ENCODE assay signal across 8 cellular contexts in the genomic region with DNA sequence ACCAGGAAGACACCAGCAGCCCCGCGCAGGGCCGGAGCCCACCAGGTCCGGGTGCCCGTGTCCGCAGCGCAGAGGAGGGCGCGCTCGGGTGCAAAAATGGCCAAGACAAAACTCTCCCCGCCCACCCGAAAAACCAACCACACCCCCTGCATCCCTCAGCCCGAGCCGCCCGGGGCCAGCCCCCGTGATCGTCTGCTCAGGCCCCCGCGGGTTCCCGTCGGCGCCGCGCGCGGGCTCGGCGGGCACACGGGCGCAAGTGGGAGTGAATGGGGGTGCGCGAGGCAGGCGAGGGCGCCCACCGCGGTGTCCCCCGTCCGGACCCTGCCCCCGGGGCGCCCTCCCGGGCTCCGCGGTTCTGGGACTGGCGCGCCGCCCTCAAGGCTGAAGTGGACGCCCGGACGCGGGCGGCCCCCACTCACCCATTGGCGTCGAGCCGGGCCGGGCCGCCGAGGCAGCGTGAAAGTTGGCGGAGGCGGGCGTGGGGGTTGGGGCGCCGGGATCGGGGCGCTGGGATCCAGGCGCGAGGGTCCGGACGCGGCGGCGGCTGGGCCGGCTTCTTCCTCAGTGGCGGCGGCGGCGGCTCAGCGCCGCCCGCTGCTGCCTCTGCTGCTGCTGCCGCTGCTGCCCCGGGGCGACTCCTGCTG. TPM values are rescaled to one million over a fixed set of nuclear protein-coding genes. Genes with fewer than 3 reads are reported as not detected.
A peak's percentile ranks its signal among the peaks of the same experiment; 100 is the strongest.
DNase-seq lines count a peak whose midpoint lies in the region; ATAC-seq and TF ChIP-seq lines count a peak whose summit lies in the region.

No MANE protein-coding gene starts in this region.

- peaks cover under 1 to 10% (median 7%) of the 10 kb centered on the region in 3 experiments; a peak in 6 of 7 replicates for H3K36me3 Mint-ChIP-seq in H9 (ENCODE audit: insufficient read depth in 1 of 3, low read depth in 3 of 3)
- H3K36me3 Mint-ChIP-seq in T-helper 2 cell treated with Interferon-gamma antibody and Interleukin-4, amounts not matched to agents 5 μg/mL and 100 μg/mL, for 36 hours (ENCODE audit: low read depth): peaks cover 3% of the 10 kb centered on the region

- peaks cover 7 to 21% of the 10 kb centered on the region in 2 experiments for H3K4me1 Mint-ChIP-seq in H9
- H3K4me1 Mint-ChIP-seq in T-helper 2 cell treated with Interferon-gamma antibody and Interleukin-4, amounts not matched to agents 5 μg/mL and 100 μg/mL, for 36 hours (ENCODE audit: low read depth): peaks cover 35% of the 10 kb centered on the region

- no peak overlapping the region for H3K23ac ChIP-seq in H9 (ENCODE audit: insufficient read length, low read depth, low read length)

- ATAC-seq in HG03460 (IDR thresholded peaks at IDR 0.05; ENCODE audit: unreplicated experiment): no peak

- no peaks in the 10 kb centered on the region for H3K79me2 ChIP-seq in H9 (ENCODE audit: insufficient read depth, low read length)

- no peak overlapping the region for H3K18ac ChIP-seq in H9 (ENCODE audit: insufficient read length, low read depth, low read length)

- TF ChIP-seq CTCF in BJ (IDR thresholded peaks at IDR 0.05; ENCODE audit: insufficient read depth, low read depth, low read length) (no peak), H9 (conservative IDR thresholded peaks at IDR 0.05) (no peak), dorsolateral prefrontal cortex (IDR thresholded peaks at IDR 0.05 in 54 of 56, conservative IDR thresholded peaks at IDR 0.05 in 2 of 56; ENCODE audit: low read depth in 1 of 56, partially characterized antibody in 56 of 56) (peak in 1 of 56 donors; percentile 13), tibial artery (IDR thresholded peaks at IDR 0.05) (no peak)

- peak overlapping the region; percentile 69 to 85 for H3K4me3 Mint-ChIP-seq in H9
- peak overlapping the region; percentile 78 for H3K4me3 Mint-ChIP-seq in T-helper 2 cell treated with Interferon-gamma antibody and Interleukin-4, amounts not matched to agents 5 μg/mL and 100 μg/mL, for 36 hours

- H2BK5ac ChIP-seq in H9 (ENCODE audit: insufficient read length, low read length): no peak overlapping the region

- H3K27me3 Mint-ChIP-seq in H9 (ENCODE audit: low read depth): peaks cover 18% of the 10 kb centered on the region
- H3K27me3 Mint-ChIP-seq in T-helper 2 cell treated with Interferon-gamma antibody and Interleukin-4, amounts not matched to agents 5 μg/mL and 100 μg/mL, for 36 hours (ENCODE audit: low read depth): no peaks in the 10 kb centered on the region

- no peak overlapping the region for H3K27ac Mint-ChIP-seq in H9
- no peak overlapping the region for H3K27ac Mint-ChIP-seq in T-helper 2 cell treated with Interferon-gamma antibody and Interleukin-4, amounts not matched to agents 5 μg/mL and 100 μg/mL, for 36 hours

- H3K4me1 ChIP-seq in H9 (ENCODE audit: insufficient read depth, low read length) (no peaks in the 10 kb centered on the region), mesodermal cell (ENCODE audit: control insufficient read depth, insufficient read depth, low read length, poor library complexity, severe bottlenecking) (peaks cover 2% of the 10 kb centered on the region), tibial artery (peaks cover 0 to 5% (median 0%) of the 10 kb centered on the region in 4 donors)

- H2AK5ac ChIP-seq in H9 (ENCODE audit: insufficient read length, low read length): no peak overlapping the region

- H3K9me3 Mint-ChIP-seq in H9: peaks cover 70 to 72% of the 10 kb centered on the region in 2 experiments
- no peaks in the 10 kb centered on the region for H3K9me3 Mint-ChIP-seq in T-helper 2 cell treated with Interferon-gamma antibody and Interleukin-4, amounts not matched to agents 5 μg/mL and 100 μg/mL, for 36 hours

- H3K4me2 ChIP-seq in H9 (ENCODE audit: insufficient read depth, insufficient read length, low read length): peak overlapping the region; percentile 53

- peak overlapping the region; percentile 57 for H3K4me3 ChIP-seq in BJ (ENCODE audit: low read depth, low read length)
- H3K4me3 ChIP-seq in dorsolateral prefrontal cortex: peak overlapping the region; percentile 24 to 81 (median 64)
- peak overlapping the region; percentile 57 for H3K4me3 ChIP-seq in mesodermal cell (ENCODE audit: extremely low read depth, insufficient read depth, low read length, poor library complexity, severe bottlenecking)
- H3K4me3 ChIP-seq in tibial artery: peak overlapping the region; percentile 73 to 86

- no peak overlapping the region for H2BK12ac ChIP-seq in H9 (ENCODE audit: insufficient read length, low read depth, low read length)

- H3T11ph ChIP-seq in H9 (ENCODE audit: low read length): no peak overlapping the region

- no peak overlapping the region for H3K4ac ChIP-seq in H9 (ENCODE audit: low read depth, low read length)

- H4K91ac ChIP-seq in H9 (ENCODE audit: insufficient read length, low read depth, low read length): no peak overlapping the region

- H3K14ac ChIP-seq in H9 (ENCODE audit: insufficient read depth, low read length): no peak overlapping the region

- H3K27me3 ChIP-seq in BJ (ENCODE audit: control insufficient read depth, insufficient read depth, low read length) (no peaks in the 10 kb centered on the region), H9 (ENCODE audit: insufficient read depth, low read length) (peaks cover 2% of the 10 kb centered on the region; the same call in 1 of the 2 replicates), dorsolateral prefrontal cortex (peaks cover 0 to 42% (median 0%) of the 10 kb centered on the region in 45 donors), tibial artery (no peaks in the 10 kb centered on the region)

- no peak overlapping the region for H2AFZ ChIP-seq in H9 (ENCODE audit: low read length)

- no peak overlapping the region for H2BK15ac ChIP-seq in H9 (ENCODE audit: low read depth, low read length)

- H4K8ac ChIP-seq in H9 (replicated peaks; ENCODE audit: insufficient read length, low read depth, low read length): no peak overlapping the region

- peaks cover 11% of the 10 kb centered on the region for H3K23me2 ChIP-seq in H9 (ENCODE audit: insufficient read length, low read depth, low read length, poor library complexity, severe bottlenecking)

- H3K9me3 ChIP-seq in H9 (ENCODE audit: control insufficient read depth, low read depth, low read length): peaks cover 30% of the 10 kb centered on the region
- H3K9me3 ChIP-seq in mesodermal cell (ENCODE audit: control insufficient read depth, low read length): no peaks in the 10 kb centered on the region
- peaks cover 0 to 5% (median 0%) of the 10 kb centered on the region in 3 donors for H3K9me3 ChIP-seq in tibial artery

- no peaks in the 10 kb centered on the region for H3K79me1 ChIP-seq in H9 (ENCODE audit: insufficient read depth, low read depth, low read length, poor library complexity, severe bottlenecking)

- POLR2A ChIA-PET in BJ (lab: Charles Lee): no interaction called here

- no peak overlapping the region for H3K56ac ChIP-seq in H9 (ENCODE audit: insufficient read length, low read depth, low read length)

- H2BK120ac ChIP-seq in H9 (ENCODE audit: low read depth, low read length, poor library complexity, severe bottlenecking): no peak overlapping the region

- no peaks in the 10 kb centered on the region for H4K20me1 ChIP-seq in H9 (ENCODE audit: control insufficient read depth, insufficient read depth, insufficient read length)

- H3K36me3 ChIP-seq in BJ (ENCODE audit: control insufficient read depth, insufficient read depth, low read length): no peaks in the 10 kb centered on the region
- H3K36me3 ChIP-seq in mesodermal cell (ENCODE audit: control insufficient read depth, insufficient read depth, low read length): no peaks in the 10 kb centered on the region
- H3K36me3 ChIP-seq in tibial artery: no peaks in the 10 kb centered on the region

- no peak overlapping the region for H4K5ac ChIP-seq in H9 (ENCODE audit: insufficient read length, low read depth, low read length)

- no CpG with 5 or more reads among the region's 83 CpGs for WGBS in H9 (ENCODE audit: extremely low coverage, insufficient read length, low lambda C conversion rate)
- WGBS in mesodermal cell (ENCODE audit: insufficient coverage in 2 of 2), 2 experiments: 0% methylated on average over 26 of the region's 83 CpGs; no CpG with 5 or more reads in 1 of the 2 experiments

- H3K27ac ChIP-seq in H9 (ENCODE audit: insufficient read length, low read depth, low read length) (no peak overlapping the region), dorsolateral prefrontal cortex (peak overlapping the region in 43 of 59 donors; percentile 5 to 89 (median 68)), mesodermal cell (ENCODE audit: low read depth, low read length, severe bottlenecking) (no peak overlapping the region), tibial artery (peak overlapping the region; percentile 52 to 59)

- CTCF ChIA-PET in BJ (lab: Yijun Ruan, JAX): interaction anchor here (0.6 to 1.6 kb wide), 3 partner anchors 146 to 295 kb away, joined by 3 to 6 read pairs (median 3); no protein-coding TSS in a partner anchor

- no peak overlapping the region for H2BK20ac ChIP-seq in H9 (ENCODE audit: low read depth, low read length, poor library complexity, severe bottlenecking)

- H3K9ac ChIP-seq in H9 (ENCODE audit: extremely low read depth, insufficient read length, low read length): no peak overlapping the region

- DNase-seq in BJ (ENCODE audit: low read depth) (no peak), H9 (no peak), dorsolateral prefrontal cortex (peak in 2 of 10 donors; percentile 41 to 46), tibial artery (peak; percentile 22 to 62), SHP77 (lab: John Stamatoyannopoulos, UW) (no peak)
- no peak for DNase-seq in T-helper 2 cell treated with Interferon-gamma antibody and Interleukin-4, amounts not matched to agents 5 μg/mL and 100 μg/mL, for 36 hours (ENCODE audit: low spot score)

- intact Hi-C loops in dorsolateral prefrontal cortex (cut with DNase I): loop anchor here (5.0 to 10.0 kb wide), 7 partner anchors 140 to 505 kb away; no protein-coding TSS in a partner anchor
- intact Hi-C loops in tibial artery (cut with DNase I; ENCODE audit: low total_unique reads): loop anchor here (10.0 kb wide), 1 partner anchor 292 kb away; no protein-coding TSS in a partner anchor

RNA-seq across cellular contexts. Expression of a gene that starts 0.4 kb away (rescaled TPM):
- 23.5 and 32.7 TPM in 2 replicates for polyA plus RNA-seq in BJ (2011; rRNA removed)
- 14.4 TPM in 2 replicates for polyA minus RNA-seq in BJ (2011; rRNA and poly(A)+ RNA removed)
- total RNA-seq in H9 (2021) (11.8 and 12.3 TPM in 2 replicates), dorsolateral prefrontal cortex (10 to 100 TPM; 23.7 to 64.8 (median 47.2) TPM)
- polyA plus RNA-seq in mesodermal cell (2013, experiment 1 of 2): 32.8 TPM
- 33.1 TPM for polyA plus RNA-seq in mesodermal cell (2013, experiment 2 of 2)

Comparison
In these comparisons a context has a peak if more than half of its experiments do, and no peak if none do; other contexts are left out.
1. DNase-seq: peak in tibial artery (2 of 2); none in BJ (single experiment), H9 (single experiment), T-helper 2 cell treated with Interferon-gamma antibody and Interleukin-4, amounts not matched to agents 5 μg/mL and 100 μg/mL, for 36 hours (single experiment) and SHP77 (0 of 2).
2. H3K27ac ChIP-seq: peak in dorsolateral prefrontal cortex (43 of 59) and tibial artery (2 of 2); none in H9 (single experiment) and mesodermal cell (single experiment).
3. Peak in every context shown above with its lines, with median percentiles within 50 percentile points of each other: H3K4me3 ChIP-seq.